In genomic region chr12:12219664-12220063, GRCh38 we compare ENCODE assay signal across 21 cellular contexts. TPM values are rescaled to one million over a fixed set of nuclear protein-coding genes. Genes with fewer than 3 reads are reported as not detected.
DNase-seq lines count a peak whose midpoint lies in the region; ATAC-seq and TF ChIP-seq lines count a peak whose summit lies in the region.
"Had no signal": no experiment of that assay in that cellular context is flagged by ENCODE, and none has a peak within 500 bp of the region (broad histone marks: within the 10 kb centered on the region; RNA-seq: fewer than 3 reads in every experiment).

No MANE protein-coding gene starts in this region.

- H3K27ac ChIP-seq in HEK293 (ENCODE audit: extremely low read depth, low read depth, low read length) (no peak overlapping the region), right lobe of liver (peak overlapping the region; percentile 34 to 45 (median 42))
- H3K27ac ChIP-seq: BLaER1, RWPE1 had no signal

- no peaks in the 10 kb centered on the region for H3K9me3 ChIP-seq in HEK293 (ENCODE audit: control insufficient read depth, insufficient read depth, low read depth, low read length)
- no peaks in the 10 kb centered on the region for H3K9me3 ChIP-seq in right lobe of liver
- H3K9me3 ChIP-seq: SK-N-SH had no signal

- H3K4me1 ChIP-seq in HEK293 (ENCODE audit: control insufficient read depth, insufficient read depth, low read length) = peaks cover 19% of the 10 kb centered on the region
- peaks cover 0 to 51% (median 17%) of the 10 kb centered on the region in 4 donors for H3K4me1 ChIP-seq in right lobe of liver

- H3K27me3 ChIP-seq in right lobe of liver = no peaks in the 10 kb centered on the region
- H3K27me3 ChIP-seq: BLaER1 had no signal

- H3K9me3 Mint-ChIP-seq in WTC11 = no peaks in the 10 kb centered on the region
- H3K9me3 Mint-ChIP-seq in type B pancreatic cell = no peaks in the 10 kb centered on the region
- H3K9me3 Mint-ChIP-seq: CD4-positive, alpha-beta memory T cell had no signal

- H3K4me3 Mint-ChIP-seq in WTC11 (no peak overlapping the region), type B pancreatic cell (no peak overlapping the region)
- H3K4me3 Mint-ChIP-seq: CD4-positive, alpha-beta memory T cell had no signal

- no peaks in the 10 kb centered on the region for H3K36me3 ChIP-seq in HEK293 (ENCODE audit: control insufficient read depth in 2 of 2, insufficient read depth in 1 of 2, low read length in 2 of 2)
- H3K36me3 ChIP-seq in right lobe of liver = no peaks in the 10 kb centered on the region
- H3K36me3 ChIP-seq: BLaER1 had no signal

- CTCF ChIA-PET in HEK293 (lab: Yijun Ruan, JAX) (interaction anchor here (0.7 kb wide), 2 partner anchors 13 to 47 kb away, joined by 3 read pairs; no protein-coding TSS in a partner anchor), WTC11 (lab: Charles Lee) (interaction anchor here (0.7 kb wide), 1 partner anchor 10 kb away, joined by 3 read pairs; no protein-coding TSS in a partner anchor)

- intact Hi-C loops in right lobe of liver (cut with DNase I) = no loop called here

- TF ChIP-seq POLR2A in right lobe of liver (IDR thresholded peaks at IDR 0.05) = no peak

- H3K4me3 ChIP-seq in HEK293 (ENCODE audit: low read depth, low read length) (no peak overlapping the region), right lobe of liver (no peak overlapping the region)
- H3K4me3 ChIP-seq: BLaER1 had no signal

- no peak for DNase-seq in WTC11 (ENCODE audit: low spot score)
- DNase-seq in right lobe of liver = no peak
- no peak for DNase-seq in type B pancreatic cell (ENCODE audit: extremely low spot score, unreplicated experiment)
- DNase-seq in activated T-cell treated with anti-CD3 and anti-CD28 coated beads for 4 hours = no peak
- DNase-seq in activated gamma-delta T cell treated with Interleukin-2 at 50 U/mL for 16 hours = no peak
- no peak for DNase-seq in DMS114 treated with DMSO at 0.1 percent for 48 hours (lab: John Stamatoyannopoulos, UW; ENCODE audit: unreplicated experiment)
- DNase-seq: ACHN; CD4-positive, alpha-beta memory T cell; EL; Kasumi-1; NCI-H1417; NCI-H1694 treated with DMSO at 0.1 percent for 48 hours; NCI-H2081 treated with DMSO at 0.1 percent for 48 hours; NCI-H446 treated with DMSO at 0.1 percent for 48 hours; NK-92 treated with Interleukin-12 subunit alpha and Interleukin-12 subunit beta, amount 100 ng/mL, for 24 hours; SHP77 treated with DMSO at 0.1 percent for 48 hours; SK-N-SH had no signal

- WGBS in right lobe of liver (ENCODE audit: insufficient coverage, low coverage, low lambda C conversion rate, missing lambda C conversion rate) = 48% methylated on average over 7 of the region's 9 CpGs

- no peaks in the 10 kb centered on the region for H3K36me3 Mint-ChIP-seq in WTC11
- peaks cover 17% of the 10 kb centered on the region for H3K36me3 Mint-ChIP-seq in type B pancreatic cell

- peaks cover 56% of the 10 kb centered on the region for H3K4me1 Mint-ChIP-seq in WTC11
- peaks cover 14% of the 10 kb centered on the region for H3K4me1 Mint-ChIP-seq in type B pancreatic cell (ENCODE audit: unreplicated experiment)

- H3K27me3 Mint-ChIP-seq in WTC11 (ENCODE audit: low read depth) (no peaks in the 10 kb centered on the region), type B pancreatic cell (no peaks in the 10 kb centered on the region)

- POLR2A ChIA-PET in HEK293 (lab: Yijun Ruan, JAX) = no interaction called here
- POLR2A ChIA-PET in WTC11 (lab: Charles Lee) = no interaction called here

- H3K27ac Mint-ChIP-seq in WTC11 (peak overlapping the region; percentile 87), type B pancreatic cell (peak overlapping the region; percentile 13)
- H3K27ac Mint-ChIP-seq: CD4-positive, alpha-beta memory T cell had no signal

- no peak for TF ChIP-seq CTCF in HEK293 (tag by site-specific recombination; IDR thresholded peaks at IDR 0.05)
- TF ChIP-seq CTCF in WTC11 (IDR thresholded peaks at IDR 0.05) = no peak
- no peak for TF ChIP-seq CTCF in right lobe of liver (IDR thresholded peaks at IDR 0.05)
- TF ChIP-seq CTCF in type B pancreatic cell (conservative IDR thresholded peaks at IDR 0.05) = no peak

- no peak for ATAC-seq in WTC11
- peak; percentile 72 to 79 (median 74) for ATAC-seq in right lobe of liver
- ATAC-seq in HG03025 (IDR thresholded peaks at IDR 0.05; ENCODE audit: low FRiP score, unreplicated experiment) = no peak

TF ChIP-seq in HEK293, 187 proteins besides CTCF, POLR2A, EP300 and RAD21:
- TF ChIP-seq ZNF214 (tag by site-specific recombination; IDR thresholded peaks at IDR 0.05; ENCODE audit: borderline replicate concordance) = no peak
- no peak for TF ChIP-seq ZNF76 (tag by site-specific recombination; IDR thresholded peaks at IDR 0.05; ENCODE audit: borderline replicate concordance, low read depth)
- peak; percentile 26; the same call in 1 of the 2 replicates for TF ChIP-seq ZNF18 (tag by site-specific recombination; IDR thresholded peaks at IDR 0.05)
- TF ChIP-seq ZIC2 (tag by site-specific recombination; IDR thresholded peaks at IDR 0.05) = no peak
- no peak for TF ChIP-seq ZNF792 (tag by site-specific recombination; IDR thresholded peaks at IDR 0.05)
- TF ChIP-seq ZFP41 (tag by site-specific recombination; IDR thresholded peaks at IDR 0.05; ENCODE audit: borderline replicate concordance) = no peak
- TF ChIP-seq GLIS2 (tag by site-specific recombination; IDR thresholded peaks at IDR 0.05) = no peak
- TF ChIP-seq ZBTB1 (tag by site-specific recombination; IDR thresholded peaks at IDR 0.05) = no peak

TF ChIP-seq in WTC11, 78 proteins besides CTCF, POLR2A, EP300 and RAD21 (continues in another document):
- no peak for TF ChIP-seq GABPB1 (CRISPR knock-in tag; IDR thresholded peaks at IDR 0.05)
- TF ChIP-seq, protein P1, sequence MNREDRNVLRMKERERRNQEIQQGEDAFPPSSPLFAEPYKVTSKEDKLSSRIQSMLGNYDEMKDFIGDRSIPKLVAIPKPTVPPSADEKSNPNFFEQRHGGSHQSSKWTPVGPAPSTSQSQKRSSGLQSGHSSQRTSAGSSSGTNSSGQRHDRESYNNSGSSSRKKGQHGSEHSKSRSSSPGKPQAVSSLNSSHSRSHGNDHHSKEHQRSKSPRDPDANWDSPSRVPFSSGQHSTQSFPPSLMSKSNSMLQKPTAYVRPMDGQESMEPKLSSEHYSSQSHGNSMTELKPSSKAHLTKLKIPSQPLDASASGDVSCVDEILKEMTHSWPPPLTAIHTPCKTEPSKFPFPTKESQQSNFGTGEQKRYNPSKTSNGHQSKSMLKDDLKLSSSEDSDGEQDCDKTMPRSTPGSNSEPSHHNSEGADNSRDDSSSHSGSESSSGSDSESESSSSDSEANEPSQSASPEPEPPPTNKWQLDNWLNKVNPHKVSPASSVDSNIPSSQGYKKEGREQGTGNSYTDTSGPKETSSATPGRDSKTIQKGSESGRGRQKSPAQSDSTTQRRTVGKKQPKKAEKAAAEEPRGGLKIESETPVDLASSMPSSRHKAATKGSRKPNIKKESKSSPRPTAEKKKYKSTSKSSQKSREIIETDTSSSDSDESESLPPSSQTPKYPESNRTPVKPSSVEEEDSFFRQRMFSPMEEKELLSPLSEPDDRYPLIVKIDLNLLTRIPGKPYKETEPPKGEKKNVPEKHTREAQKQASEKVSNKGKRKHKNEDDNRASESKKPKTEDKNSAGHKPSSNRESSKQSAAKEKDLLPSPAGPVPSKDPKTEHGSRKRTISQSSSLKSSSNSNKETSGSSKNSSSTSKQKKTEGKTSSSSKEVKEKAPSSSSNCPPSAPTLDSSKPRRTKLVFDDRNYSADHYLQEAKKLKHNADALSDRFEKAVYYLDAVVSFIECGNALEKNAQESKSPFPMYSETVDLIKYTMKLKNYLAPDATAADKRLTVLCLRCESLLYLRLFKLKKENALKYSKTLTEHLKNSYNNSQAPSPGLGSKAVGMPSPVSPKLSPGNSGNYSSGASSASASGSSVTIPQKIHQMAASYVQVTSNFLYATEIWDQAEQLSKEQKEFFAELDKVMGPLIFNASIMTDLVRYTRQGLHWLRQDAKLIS (CRISPR knock-in tag; IDR thresholded peaks at IDR 0.05; ENCODE audit: borderline replicate concordance) = no peak
- no peak for TF ChIP-seq CBFB (CRISPR knock-in tag; IDR thresholded peaks at IDR 0.05; ENCODE audit: low read depth)
- no peak for TF ChIP-seq ZNF138 (CRISPR knock-in tag; conservative IDR thresholded peaks at IDR 0.05)
- TF ChIP-seq, protein P2, sequence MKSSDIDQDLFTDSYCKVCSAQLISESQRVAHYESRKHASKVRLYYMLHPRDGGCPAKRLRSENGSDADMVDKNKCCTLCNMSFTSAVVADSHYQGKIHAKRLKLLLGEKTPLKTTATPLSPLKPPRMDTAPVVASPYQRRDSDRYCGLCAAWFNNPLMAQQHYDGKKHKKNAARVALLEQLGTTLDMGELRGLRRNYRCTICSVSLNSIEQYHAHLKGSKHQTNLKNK (CRISPR knock-in tag; IDR thresholded peaks at IDR 0.05) = no peak
- TF ChIP-seq ZNF512 (CRISPR knock-in tag; IDR thresholded peaks at IDR 0.05; ENCODE audit: borderline replicate concordance) = no peak
- TF ChIP-seq GTF2I (CRISPR knock-in tag; conservative IDR thresholded peaks at IDR 0.05) = no peak
- no peak for TF ChIP-seq JUN (CRISPR knock-in tag; IDR thresholded peaks at IDR 0.05)

RNA-seq across cellular contexts. Expression of gene LRP6, which starts 47.2 kb away (rescaled TPM):
- 61.9 to 72.8 TPM (median 68.8 TPM) in 3 replicates for total RNA-seq in WTC11 (2021)
- 10 to 100 TPM; 19.9 to 32.5 (median 22.2) TPM for total RNA-seq in right lobe of liver
- total RNA-seq in type B pancreatic cell (ENCODE audit: low replicate concordance) = 57.7 and 64.0 TPM in 2 replicates

Comparison
In these comparisons a context has a peak if more than half of its experiments do, and no peak if none do; other contexts are left out.
1. ATAC-seq: peak in right lobe of liver (4 of 4); none in WTC11 (single experiment) and HG03025 (single experiment).